ENCODE assay signal across 1 cellular context in the genomic region with DNA sequence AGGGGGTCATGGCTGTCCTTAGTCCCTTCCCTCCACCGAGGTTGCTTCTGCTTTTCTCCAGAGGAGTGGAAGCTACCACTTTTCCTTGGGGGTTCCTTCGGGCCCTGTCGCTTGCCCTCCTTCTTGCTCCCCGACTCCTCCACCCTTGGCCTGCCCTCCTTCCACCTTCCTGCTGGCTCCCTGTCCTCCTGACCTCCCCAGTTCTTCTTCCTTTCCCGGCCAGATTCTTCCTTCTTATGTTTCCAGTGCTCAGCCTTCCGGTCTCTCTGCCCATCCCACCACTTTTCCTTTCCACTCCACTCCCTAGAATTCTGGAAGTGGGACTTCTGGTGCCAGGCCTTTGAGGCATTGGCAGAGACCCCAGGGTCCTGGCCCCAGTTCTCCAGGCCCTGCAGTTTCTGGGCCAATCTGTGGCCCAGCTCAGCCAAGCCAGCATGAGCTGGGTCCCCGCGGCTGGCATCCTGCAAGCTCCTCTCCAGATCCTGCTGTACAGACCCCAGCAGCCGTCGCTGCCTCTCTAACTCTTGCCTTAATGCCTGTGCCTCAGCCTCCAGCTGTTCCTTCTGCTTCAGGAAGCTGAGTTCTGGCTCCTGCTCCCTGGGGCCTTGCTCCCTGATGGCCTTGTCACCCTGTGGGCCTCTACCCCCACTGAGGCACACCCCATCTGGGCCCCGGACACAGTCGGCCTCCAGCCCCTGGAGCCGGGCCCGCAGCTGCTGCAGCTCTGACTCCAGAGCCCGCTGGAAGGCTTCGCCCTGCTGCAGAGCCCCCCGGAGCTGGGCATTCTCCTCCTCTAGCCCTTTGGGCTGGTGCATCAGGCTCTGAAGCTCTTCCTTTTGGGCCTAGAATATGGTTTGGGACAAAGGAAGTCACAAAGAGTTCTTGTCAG.
TF ChIP-seq lines count a peak whose summit lies in the region.

No MANE protein-coding gene starts in this region.

TF ChIP-seq in WTC11, 78 proteins besides CTCF, POLR2A, EP300 and RAD21 (continued from another document):
- TF ChIP-seq, protein P1, sequence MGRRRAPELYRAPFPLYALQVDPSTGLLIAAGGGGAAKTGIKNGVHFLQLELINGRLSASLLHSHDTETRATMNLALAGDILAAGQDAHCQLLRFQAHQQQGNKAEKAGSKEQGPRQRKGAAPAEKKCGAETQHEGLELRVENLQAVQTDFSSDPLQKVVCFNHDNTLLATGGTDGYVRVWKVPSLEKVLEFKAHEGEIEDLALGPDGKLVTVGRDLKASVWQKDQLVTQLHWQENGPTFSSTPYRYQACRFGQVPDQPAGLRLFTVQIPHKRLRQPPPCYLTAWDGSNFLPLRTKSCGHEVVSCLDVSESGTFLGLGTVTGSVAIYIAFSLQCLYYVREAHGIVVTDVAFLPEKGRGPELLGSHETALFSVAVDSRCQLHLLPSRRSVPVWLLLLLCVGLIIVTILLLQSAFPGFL (CRISPR knock-in tag; IDR thresholded peaks at IDR 0.05; ENCODE audit: borderline replicate concordance) = no peak
- no peak for TF ChIP-seq JUN (CRISPR knock-in tag; IDR thresholded peaks at IDR 0.05)
- no peak for TF ChIP-seq ZNF317 (CRISPR knock-in tag; IDR thresholded peaks at IDR 0.05; ENCODE audit: borderline replicate concordance, low read depth)
- TF ChIP-seq ZNF396 (CRISPR knock-in tag; IDR thresholded peaks at IDR 0.05; ENCODE audit: borderline replicate concordance) = no peak
- TF ChIP-seq OVOL2 (CRISPR knock-in tag; IDR thresholded peaks at IDR 0.05; ENCODE audit: borderline replicate concordance) = no peak
- TF ChIP-seq ZNF671 (CRISPR knock-in tag; IDR thresholded peaks at IDR 0.05) = no peak
- TF ChIP-seq NFYB (CRISPR knock-in tag; conservative IDR thresholded peaks at IDR 0.05; ENCODE audit: low read depth) = no peak
- no peak for TF ChIP-seq ATF1 (CRISPR knock-in tag; IDR thresholded peaks at IDR 0.05)
- TF ChIP-seq, protein P2, sequence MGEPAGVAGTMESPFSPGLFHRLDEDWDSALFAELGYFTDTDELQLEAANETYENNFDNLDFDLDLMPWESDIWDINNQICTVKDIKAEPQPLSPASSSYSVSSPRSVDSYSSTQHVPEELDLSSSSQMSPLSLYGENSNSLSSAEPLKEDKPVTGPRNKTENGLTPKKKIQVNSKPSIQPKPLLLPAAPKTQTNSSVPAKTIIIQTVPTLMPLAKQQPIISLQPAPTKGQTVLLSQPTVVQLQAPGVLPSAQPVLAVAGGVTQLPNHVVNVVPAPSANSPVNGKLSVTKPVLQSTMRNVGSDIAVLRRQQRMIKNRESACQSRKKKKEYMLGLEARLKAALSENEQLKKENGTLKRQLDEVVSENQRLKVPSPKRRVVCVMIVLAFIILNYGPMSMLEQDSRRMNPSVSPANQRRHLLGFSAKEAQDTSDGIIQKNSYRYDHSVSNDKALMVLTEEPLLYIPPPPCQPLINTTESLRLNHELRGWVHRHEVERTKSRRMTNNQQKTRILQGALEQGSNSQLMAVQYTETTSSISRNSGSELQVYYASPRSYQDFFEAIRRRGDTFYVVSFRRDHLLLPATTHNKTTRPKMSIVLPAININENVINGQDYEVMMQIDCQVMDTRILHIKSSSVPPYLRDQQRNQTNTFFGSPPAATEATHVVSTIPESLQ (CRISPR knock-in tag; IDR thresholded peaks at IDR 0.05) = no peak
- TF ChIP-seq, protein P3, sequence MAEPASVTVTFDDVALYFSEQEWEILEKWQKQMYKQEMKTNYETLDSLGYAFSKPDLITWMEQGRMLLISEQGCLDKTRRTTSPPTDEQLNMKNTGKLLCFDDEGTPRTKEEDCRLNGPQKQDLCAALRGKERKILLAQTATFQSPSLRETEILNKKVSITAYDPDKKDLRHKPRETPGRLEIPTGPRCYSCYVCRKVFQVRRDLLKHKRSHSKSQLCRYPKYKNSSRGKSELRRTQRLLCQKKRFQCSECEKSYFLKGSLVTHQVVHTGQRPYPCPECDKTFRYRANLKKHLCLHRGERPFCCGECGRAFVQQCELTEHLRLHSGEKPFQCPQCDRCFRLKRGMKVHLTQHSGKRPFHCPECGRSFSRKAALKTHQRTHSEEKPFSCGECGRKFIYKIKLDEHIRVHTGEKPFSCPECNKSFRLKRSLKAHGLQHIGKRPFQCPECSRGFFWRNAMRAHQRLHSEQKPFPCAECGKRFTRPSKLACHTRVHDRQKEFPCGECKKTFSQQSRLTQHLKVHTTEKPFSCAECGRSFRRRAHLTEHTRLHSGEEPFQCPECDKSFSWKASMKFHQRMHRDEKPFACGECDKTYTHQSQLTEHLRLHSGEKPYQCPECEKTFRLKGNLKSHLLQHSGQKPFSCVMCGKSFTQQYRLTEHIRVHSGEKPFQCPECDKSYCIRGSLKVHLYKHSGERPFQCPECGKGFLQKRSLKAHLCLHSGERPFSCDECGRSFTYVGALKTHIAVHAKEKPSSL (CRISPR knock-in tag; conservative IDR thresholded peaks at IDR 0.05) = no peak
- TF ChIP-seq KAT7 (CRISPR knock-in tag; IDR thresholded peaks at IDR 0.05; ENCODE audit: borderline replicate concordance) = no peak
